ENCODE assay signal across 2 cellular contexts in genomic region chr20:63064745-63065711, GRCh38.
TF ChIP-seq lines count a peak whose summit lies in the region.

No MANE protein-coding gene starts in this region.

TF ChIP-seq in WTC11, 78 proteins besides CTCF, POLR2A, EP300 and RAD21 (continued from another document):
- TF ChIP-seq ZBTB43 (CRISPR knock-in tag; IDR thresholded peaks at IDR 0.05) (no peak), HMGA2 (CRISPR knock-in tag; IDR thresholded peaks at IDR 0.05) (no peak), ATF2 (CRISPR knock-in tag; IDR thresholded peaks at IDR 0.05; ENCODE audit: borderline replicate concordance, low read depth) (no peak), ELF4 (CRISPR knock-in tag; IDR thresholded peaks at IDR 0.05; ENCODE audit: low read depth) (no peak), ZNF396 (CRISPR knock-in tag; IDR thresholded peaks at IDR 0.05; ENCODE audit: borderline replicate concordance) (no peak)

TF ChIP-seq in HepG2, 621 proteins besides CTCF, POLR2A, EP300 and RAD21 (continued from another document and continues in another):
- no peak for TF ChIP-seq ZNF280B (CRISPR knock-in tag; IDR thresholded peaks at IDR 0.05; ENCODE audit: borderline replicate concordance)
- no peak for TF ChIP-seq TARDBP (CRISPR knock-in tag; IDR thresholded peaks at IDR 0.05)
- peak; percentile 57; the same call in 1 of the 2 replicates for TF ChIP-seq NFE2L1 (CRISPR knock-in tag; IDR thresholded peaks at IDR 0.05; ENCODE audit: borderline replicate concordance)
- TF ChIP-seq MTA1 (CRISPR knock-in tag; IDR thresholded peaks at IDR 0.05; ENCODE audit: borderline replicate concordance) = peak; percentile 46; the same call in 1 of the 2 replicates
- no peak for TF ChIP-seq MXD1 (CRISPR knock-in tag; IDR thresholded peaks at IDR 0.05)
- no peak for TF ChIP-seq ZNF235 (CRISPR knock-in tag; IDR thresholded peaks at IDR 0.05; ENCODE audit: borderline replicate concordance)
- no peak for TF ChIP-seq HNF1B (CRISPR knock-in tag; IDR thresholded peaks at IDR 0.05)
- no peak for TF ChIP-seq MLX (CRISPR knock-in tag; IDR thresholded peaks at IDR 0.05)
- no peak for TF ChIP-seq TBX2 (CRISPR knock-in tag; IDR thresholded peaks at IDR 0.05; ENCODE audit: borderline replicate concordance)
- no peak for TF ChIP-seq AGO1 (IDR thresholded peaks at IDR 0.05; ENCODE audit: low read depth, low read length, poor library complexity, severe bottlenecking)
- TF ChIP-seq REST (IDR thresholded peaks at IDR 0.05; ENCODE audit: borderline replicate concordance in 1 of 2, low read depth in 1 of 2, low read length in 2 of 2) = no peak; a peak in 1 of 4 replicates
- TF ChIP-seq AHDC1 (CRISPR knock-in tag; IDR thresholded peaks at IDR 0.05; ENCODE audit: borderline replicate concordance) = no peak
- no peak for TF ChIP-seq ATF6 (CRISPR knock-in tag; conservative IDR thresholded peaks at IDR 0.05)
- no peak for TF ChIP-seq FOSL2 (CRISPR knock-in tag; IDR thresholded peaks at IDR 0.05)
- no peak for TF ChIP-seq DDIT3 (CRISPR knock-in tag; IDR thresholded peaks at IDR 0.05)
- TF ChIP-seq ZNF589 (CRISPR knock-in tag; conservative IDR thresholded peaks at IDR 0.05) = no peak
- peak; percentile 88 for TF ChIP-seq HIC2 (CRISPR knock-in tag; IDR thresholded peaks at IDR 0.05; ENCODE audit: low read depth)
- TF ChIP-seq TOPORS (CRISPR knock-in tag; IDR thresholded peaks at IDR 0.05) = no peak
- no peak for TF ChIP-seq ZNF615 (CRISPR knock-in tag; IDR thresholded peaks at IDR 0.05; ENCODE audit: borderline replicate concordance)
- no peak for TF ChIP-seq NPAS2 (CRISPR knock-in tag; IDR thresholded peaks at IDR 0.05; ENCODE audit: borderline replicate concordance)
- TF ChIP-seq PAXIP1 (CRISPR knock-in tag; conservative IDR thresholded peaks at IDR 0.05) = peak; percentile 41; the same call in 1 of the 2 replicates
- no peak for TF ChIP-seq NCOA5 (CRISPR knock-in tag; IDR thresholded peaks at IDR 0.05)
- no peak for TF ChIP-seq ZNF512 (CRISPR knock-in tag; IDR thresholded peaks at IDR 0.05)
- no peak for TF ChIP-seq KDM3A (CRISPR knock-in tag; IDR thresholded peaks at IDR 0.05; ENCODE audit: low read depth)
- TF ChIP-seq ZBTB21 (CRISPR knock-in tag; IDR thresholded peaks at IDR 0.05) = no peak
- no peak for TF ChIP-seq ZNF337 (CRISPR knock-in tag; IDR thresholded peaks at IDR 0.05; ENCODE audit: borderline replicate concordance, low read depth)
